1 cellular context compared by ENCODE assay signal in the genomic region with DNA sequence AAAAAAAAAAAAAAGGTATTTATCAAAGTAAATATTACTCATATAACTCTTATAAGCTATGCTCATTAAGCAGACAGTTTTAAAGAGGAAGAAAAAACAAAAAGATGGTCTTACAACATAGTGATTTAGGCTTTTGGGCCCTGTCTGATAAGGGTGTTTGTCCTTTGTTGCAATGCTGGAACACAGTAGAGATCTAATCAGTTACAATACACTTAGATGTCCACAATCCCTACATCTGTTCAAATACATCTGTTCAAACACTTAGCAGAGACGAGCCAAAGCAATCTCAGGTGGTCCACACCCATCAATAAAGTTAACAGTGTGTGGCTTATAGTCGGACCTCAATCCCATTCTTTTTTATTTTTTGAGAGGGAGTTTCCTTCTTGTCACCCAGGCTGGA.
TF ChIP-seq lines count a peak whose summit lies in the region.

No MANE protein-coding gene starts in this region.

TF ChIP-seq in HepG2, 621 proteins besides CTCF, POLR2A, EP300 and RAD21 (continued from another document and continues in another):
- TF ChIP-seq, protein P1, sequence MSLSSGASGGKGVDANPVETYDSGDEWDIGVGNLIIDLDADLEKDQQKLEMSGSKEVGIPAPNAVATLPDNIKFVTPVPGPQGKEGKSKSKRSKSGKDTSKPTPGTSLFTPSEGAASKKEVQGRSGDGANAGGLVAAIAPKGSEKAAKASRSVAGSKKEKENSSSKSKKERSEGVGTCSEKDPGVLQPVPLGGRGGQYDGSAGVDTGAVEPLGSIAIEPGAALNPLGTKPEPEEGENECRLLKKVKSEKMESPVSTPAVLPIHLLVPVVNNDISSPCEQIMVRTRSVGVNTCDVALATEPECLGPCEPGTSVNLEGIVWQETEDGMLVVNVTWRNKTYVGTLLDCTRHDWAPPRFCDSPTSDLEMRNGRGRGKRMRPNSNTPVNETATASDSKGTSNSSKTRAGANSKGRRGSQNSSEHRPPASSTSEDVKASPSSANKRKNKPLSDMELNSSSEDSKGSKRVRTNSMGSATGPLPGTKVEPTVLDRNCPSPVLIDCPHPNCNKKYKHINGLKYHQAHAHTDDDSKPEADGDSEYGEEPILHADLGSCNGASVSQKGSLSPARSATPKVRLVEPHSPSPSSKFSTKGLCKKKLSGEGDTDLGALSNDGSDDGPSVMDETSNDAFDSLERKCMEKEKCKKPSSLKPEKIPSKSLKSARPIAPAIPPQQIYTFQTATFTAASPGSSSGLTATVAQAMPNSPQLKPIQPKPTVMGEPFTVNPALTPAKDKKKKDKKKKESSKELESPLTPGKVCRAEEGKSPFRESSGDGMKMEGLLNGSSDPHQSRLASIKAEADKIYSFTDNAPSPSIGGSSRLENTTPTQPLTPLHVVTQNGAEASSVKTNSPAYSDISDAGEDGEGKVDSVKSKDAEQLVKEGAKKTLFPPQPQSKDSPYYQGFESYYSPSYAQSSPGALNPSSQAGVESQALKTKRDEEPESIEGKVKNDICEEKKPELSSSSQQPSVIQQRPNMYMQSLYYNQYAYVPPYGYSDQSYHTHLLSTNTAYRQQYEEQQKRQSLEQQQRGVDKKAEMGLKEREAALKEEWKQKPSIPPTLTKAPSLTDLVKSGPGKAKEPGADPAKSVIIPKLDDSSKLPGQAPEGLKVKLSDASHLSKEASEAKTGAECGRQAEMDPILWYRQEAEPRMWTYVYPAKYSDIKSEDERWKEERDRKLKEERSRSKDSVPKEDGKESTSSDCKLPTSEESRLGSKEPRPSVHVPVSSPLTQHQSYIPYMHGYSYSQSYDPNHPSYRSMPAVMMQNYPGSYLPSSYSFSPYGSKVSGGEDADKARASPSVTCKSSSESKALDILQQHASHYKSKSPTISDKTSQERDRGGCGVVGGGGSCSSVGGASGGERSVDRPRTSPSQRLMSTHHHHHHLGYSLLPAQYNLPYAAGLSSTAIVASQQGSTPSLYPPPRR (CRISPR knock-in tag; IDR thresholded peaks at IDR 0.05; ENCODE audit: borderline replicate concordance): peak; percentile 83
- TF ChIP-seq ISL2 (CRISPR knock-in tag; IDR thresholded peaks at IDR 0.05) (peak; percentile 86), FOXO1 (CRISPR knock-in tag; IDR thresholded peaks at IDR 0.05) (peak; percentile 17; the same call in 1 of the 2 replicates), FOSL2 (CRISPR knock-in tag; IDR thresholded peaks at IDR 0.05) (peak; percentile 63), SRF (IDR thresholded peaks at IDR 0.05; ENCODE audit: low read depth, low read length) (no peak), SAP130 (CRISPR knock-in tag; IDR thresholded peaks at IDR 0.05; ENCODE audit: low read depth) (0 out of 2 replicates have a peak, but pooled peaks have one; percentile 35), CEBPB (IDR thresholded peaks at IDR 0.05; ENCODE audit: borderline replicate concordance, low read depth, low read length) (peak; percentile 65; the same call in 1 of the 2 replicates), ELF3 (CRISPR knock-in tag; IDR thresholded peaks at IDR 0.05) (0 out of 2 replicates have a peak, but pooled peaks have one; percentile 14), NR2F6 (IDR thresholded peaks at IDR 0.05) (peak; percentile 46; the same call in 1 of the 2 replicates), NR2F6 (CRISPR knock-in tag; IDR thresholded peaks at IDR 0.05) (0 out of 2 replicates have a peak, but pooled peaks have one; percentile 28), TBX3 (IDR thresholded peaks at IDR 0.05; ENCODE audit: borderline replicate concordance) (peak; percentile 79; the same call in 1 of the 2 replicates), HMG20B (CRISPR knock-in tag; conservative IDR thresholded peaks at IDR 0.05) (peak; percentile 91), MATR3 (CRISPR knock-in tag; IDR thresholded peaks at IDR 0.05) (no peak), NCOA2 (CRISPR knock-in tag; IDR thresholded peaks at IDR 0.05) (peak; percentile 80; the same call in 1 of the 2 replicates), THRA (CRISPR knock-in tag; IDR thresholded peaks at IDR 0.05; ENCODE audit: borderline replicate concordance) (peak; percentile 36; the same call in 1 of the 2 replicates), RARG (CRISPR knock-in tag; IDR thresholded peaks at IDR 0.05; ENCODE audit: low read depth) (no peak), TEAD3 (CRISPR knock-in tag; optimal IDR thresholded peaks at IDR 0.05; ENCODE audit: borderline replicate concordance) (peak; percentile 39), ARNT2 (CRISPR knock-in tag; IDR thresholded peaks at IDR 0.05; ENCODE audit: low read depth) (no peak), ZNF331 (CRISPR knock-in tag; IDR thresholded peaks at IDR 0.05) (peak; percentile 40; the same call in 1 of the 2 replicates), BRD4 (CRISPR knock-in tag; IDR thresholded peaks at IDR 0.05) (no peak), FOXJ3 (CRISPR knock-in tag; IDR thresholded peaks at IDR 0.05; ENCODE audit: borderline replicate concordance) (peak; percentile 78; the same call in 1 of the 2 replicates), FOXA1 (IDR thresholded peaks at IDR 0.05) (no peak), FOXA1 (CRISPR knock-in tag; IDR thresholded peaks at IDR 0.05) (peak; percentile 91), PPARG (CRISPR knock-in tag; conservative IDR thresholded peaks at IDR 0.05) (0 out of 2 replicates have a peak, but pooled peaks have one; percentile 19), NKX3-1 (CRISPR knock-in tag; IDR thresholded peaks at IDR 0.05) (peak; percentile 90; the same call in 1 of the 2 replicates), SOX13 (IDR thresholded peaks at IDR 0.05) (peak; percentile 89), SOX13 (CRISPR knock-in tag; conservative IDR thresholded peaks at IDR 0.05 in 1 of 2, IDR thresholded peaks at IDR 0.05 in 1 of 2) (peak in 1 of 2 experiments; percentile 98; a peak in 2 of 4 replicates), ZBTB7B (CRISPR knock-in tag; IDR thresholded peaks at IDR 0.05) (peak; percentile 45; the same call in 1 of the 2 replicates), ZNF205 (CRISPR knock-in tag; IDR thresholded peaks at IDR 0.05) (peak; percentile 45; the same call in 1 of the 2 replicates), FOXP1 (IDR thresholded peaks at IDR 0.05) (no peak), FOXP1 (CRISPR knock-in tag; IDR thresholded peaks at IDR 0.05) (peak; percentile 76; the same call in 1 of the 2 replicates), LCORL (IDR thresholded peaks at IDR 0.05) (no peak), LCORL (CRISPR knock-in tag; IDR thresholded peaks at IDR 0.05) (0 out of 2 replicates have a peak, but pooled peaks have one; percentile 27), GZF1 (CRISPR knock-in tag; IDR thresholded peaks at IDR 0.05) (no peak), GFI1 (CRISPR knock-in tag; IDR thresholded peaks at IDR 0.05; ENCODE audit: borderline replicate concordance) (peak; percentile 88), HMG20A (CRISPR knock-in tag; IDR thresholded peaks at IDR 0.05; ENCODE audit: borderline replicate concordance) (0 out of 2 replicates have a peak, but pooled peaks have one; percentile 32), HDAC2 (CRISPR knock-in tag; IDR thresholded peaks at IDR 0.05) (peak; percentile 84), ZNF33B (CRISPR knock-in tag; IDR thresholded peaks at IDR 0.05) (no peak), SOX6 (IDR thresholded peaks at IDR 0.05) (no peak), SOX6 (CRISPR knock-in tag; IDR thresholded peaks at IDR 0.05) (peak; percentile 90), ARHGAP35 (CRISPR knock-in tag; IDR thresholded peaks at IDR 0.05; ENCODE audit: borderline replicate concordance) (no peak), SOX5 (CRISPR knock-in tag; IDR thresholded peaks at IDR 0.05; ENCODE audit: borderline replicate concordance) (peak; percentile 88), ATF2 (CRISPR knock-in tag; IDR thresholded peaks at IDR 0.05) (peak; percentile 52; the same call in 1 of the 2 replicates)
- TF ChIP-seq, protein P2, sequence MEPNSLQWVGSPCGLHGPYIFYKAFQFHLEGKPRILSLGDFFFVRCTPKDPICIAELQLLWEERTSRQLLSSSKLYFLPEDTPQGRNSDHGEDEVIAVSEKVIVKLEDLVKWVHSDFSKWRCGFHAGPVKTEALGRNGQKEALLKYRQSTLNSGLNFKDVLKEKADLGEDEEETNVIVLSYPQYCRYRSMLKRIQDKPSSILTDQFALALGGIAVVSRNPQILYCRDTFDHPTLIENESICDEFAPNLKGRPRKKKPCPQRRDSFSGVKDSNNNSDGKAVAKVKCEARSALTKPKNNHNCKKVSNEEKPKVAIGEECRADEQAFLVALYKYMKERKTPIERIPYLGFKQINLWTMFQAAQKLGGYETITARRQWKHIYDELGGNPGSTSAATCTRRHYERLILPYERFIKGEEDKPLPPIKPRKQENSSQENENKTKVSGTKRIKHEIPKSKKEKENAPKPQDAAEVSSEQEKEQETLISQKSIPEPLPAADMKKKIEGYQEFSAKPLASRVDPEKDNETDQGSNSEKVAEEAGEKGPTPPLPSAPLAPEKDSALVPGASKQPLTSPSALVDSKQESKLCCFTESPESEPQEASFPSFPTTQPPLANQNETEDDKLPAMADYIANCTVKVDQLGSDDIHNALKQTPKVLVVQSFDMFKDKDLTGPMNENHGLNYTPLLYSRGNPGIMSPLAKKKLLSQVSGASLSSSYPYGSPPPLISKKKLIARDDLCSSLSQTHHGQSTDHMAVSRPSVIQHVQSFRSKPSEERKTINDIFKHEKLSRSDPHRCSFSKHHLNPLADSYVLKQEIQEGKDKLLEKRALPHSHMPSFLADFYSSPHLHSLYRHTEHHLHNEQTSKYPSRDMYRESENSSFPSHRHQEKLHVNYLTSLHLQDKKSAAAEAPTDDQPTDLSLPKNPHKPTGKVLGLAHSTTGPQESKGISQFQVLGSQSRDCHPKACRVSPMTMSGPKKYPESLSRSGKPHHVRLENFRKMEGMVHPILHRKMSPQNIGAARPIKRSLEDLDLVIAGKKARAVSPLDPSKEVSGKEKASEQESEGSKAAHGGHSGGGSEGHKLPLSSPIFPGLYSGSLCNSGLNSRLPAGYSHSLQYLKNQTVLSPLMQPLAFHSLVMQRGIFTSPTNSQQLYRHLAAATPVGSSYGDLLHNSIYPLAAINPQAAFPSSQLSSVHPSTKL (CRISPR knock-in tag; IDR thresholded peaks at IDR 0.05): peak; percentile 57; the same call in 1 of the 2 replicates
- TF ChIP-seq, protein P3, sequence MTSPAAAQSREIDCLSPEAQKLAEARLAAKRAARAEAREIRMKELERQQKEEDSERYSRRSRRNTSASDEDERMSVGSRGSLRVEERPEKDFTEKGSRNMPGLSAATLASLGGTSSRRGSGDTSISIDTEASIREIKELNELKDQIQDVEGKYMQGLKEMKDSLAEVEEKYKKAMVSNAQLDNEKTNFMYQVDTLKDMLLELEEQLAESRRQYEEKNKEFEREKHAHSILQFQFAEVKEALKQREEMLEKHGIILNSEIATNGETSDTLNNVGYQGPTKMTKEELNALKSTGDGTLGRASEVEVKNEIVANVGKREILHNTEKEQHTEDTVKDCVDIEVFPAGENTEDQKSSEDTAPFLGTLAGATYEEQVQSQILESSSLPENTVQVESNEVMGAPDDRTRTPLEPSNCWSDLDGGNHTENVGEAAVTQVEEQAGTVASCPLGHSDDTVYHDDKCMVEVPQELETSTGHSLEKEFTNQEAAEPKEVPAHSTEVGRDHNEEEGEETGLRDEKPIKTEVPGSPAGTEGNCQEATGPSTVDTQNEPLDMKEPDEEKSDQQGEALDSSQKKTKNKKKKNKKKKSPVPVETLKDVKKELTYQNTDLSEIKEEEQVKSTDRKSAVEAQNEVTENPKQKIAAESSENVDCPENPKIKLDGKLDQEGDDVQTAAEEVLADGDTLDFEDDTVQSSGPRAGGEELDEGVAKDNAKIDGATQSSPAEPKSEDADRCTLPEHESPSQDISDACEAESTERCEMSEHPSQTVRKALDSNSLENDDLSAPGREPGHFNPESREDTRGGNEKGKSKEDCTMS (CRISPR knock-in tag; conservative IDR thresholded peaks at IDR 0.05): no peak
- TF ChIP-seq, protein P4, sequence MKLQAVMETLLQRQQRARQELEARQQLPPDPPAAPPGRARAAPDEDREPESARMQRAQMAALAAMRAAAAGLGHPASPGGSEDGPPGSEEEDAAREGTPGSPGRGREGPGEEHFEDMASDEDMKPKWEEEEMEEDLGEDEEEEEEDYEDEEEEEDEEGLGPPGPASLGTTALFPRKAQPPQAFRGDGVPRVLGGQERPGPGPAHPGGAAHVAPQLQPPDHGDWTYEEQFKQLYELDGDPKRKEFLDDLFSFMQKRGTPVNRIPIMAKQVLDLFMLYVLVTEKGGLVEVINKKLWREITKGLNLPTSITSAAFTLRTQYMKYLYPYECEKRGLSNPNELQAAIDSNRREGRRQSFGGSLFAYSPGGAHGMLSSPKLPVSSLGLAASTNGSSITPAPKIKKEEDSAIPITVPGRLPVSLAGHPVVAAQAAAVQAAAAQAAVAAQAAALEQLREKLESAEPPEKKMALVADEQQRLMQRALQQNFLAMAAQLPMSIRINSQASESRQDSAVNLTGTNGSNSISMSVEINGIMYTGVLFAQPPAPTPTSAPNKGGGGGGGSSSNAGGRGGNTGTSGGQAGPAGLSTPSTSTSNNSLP (IDR thresholded peaks at IDR 0.05; ENCODE audit: low read depth, low read length): peak; percentile 51; the same call in 1 of the 2 replicates
- TF ChIP-seq, protein P5, sequence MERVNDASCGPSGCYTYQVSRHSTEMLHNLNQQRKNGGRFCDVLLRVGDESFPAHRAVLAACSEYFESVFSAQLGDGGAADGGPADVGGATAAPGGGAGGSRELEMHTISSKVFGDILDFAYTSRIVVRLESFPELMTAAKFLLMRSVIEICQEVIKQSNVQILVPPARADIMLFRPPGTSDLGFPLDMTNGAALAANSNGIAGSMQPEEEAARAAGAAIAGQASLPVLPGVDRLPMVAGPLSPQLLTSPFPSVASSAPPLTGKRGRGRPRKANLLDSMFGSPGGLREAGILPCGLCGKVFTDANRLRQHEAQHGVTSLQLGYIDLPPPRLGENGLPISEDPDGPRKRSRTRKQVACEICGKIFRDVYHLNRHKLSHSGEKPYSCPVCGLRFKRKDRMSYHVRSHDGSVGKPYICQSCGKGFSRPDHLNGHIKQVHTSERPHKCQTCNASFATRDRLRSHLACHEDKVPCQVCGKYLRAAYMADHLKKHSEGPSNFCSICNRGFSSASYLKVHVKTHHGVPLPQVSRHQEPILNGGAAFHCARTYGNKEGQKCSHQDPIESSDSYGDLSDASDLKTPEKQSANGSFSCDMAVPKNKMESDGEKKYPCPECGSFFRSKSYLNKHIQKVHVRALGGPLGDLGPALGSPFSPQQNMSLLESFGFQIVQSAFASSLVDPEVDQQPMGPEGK (CRISPR knock-in tag; IDR thresholded peaks at IDR 0.05): peak; percentile 51; the same call in 1 of the 2 replicates
